Comparison of ENCODE assay signal across 1 cellular context in genomic region chr9:36218011-36218410, GRCh38.
TF ChIP-seq lines count a peak whose summit lies in the region.

No MANE protein-coding gene starts in this region.

TF ChIP-seq in HepG2, 621 proteins besides CTCF, POLR2A, EP300 and RAD21:
- TF ChIP-seq ZNF841 (CRISPR knock-in tag; IDR thresholded peaks at IDR 0.05; ENCODE audit: borderline replicate concordance) (no peak), RBM22 (optimal IDR thresholded peaks at IDR 0.05; ENCODE audit: low read length) (peak; percentile 19)
